ENCODE assay signal across 17 cellular contexts in genomic region chr1:69835924-69836323, GRCh38.
DNase-seq lines count a peak whose midpoint lies in the region; ATAC-seq, FAIRE-seq and TF ChIP-seq lines count a peak whose summit lies in the region.
"Had no signal": no experiment of that assay in that cellular context is flagged by ENCODE, and none has a peak within 500 bp of the region (broad histone marks: within the 10 kb centered on the region; RNA-seq: fewer than 3 reads in every experiment).

No MANE protein-coding gene starts in this region.

- no peak overlapping the region for H2AK5ac ChIP-seq in mesenchymal stem cell (ENCODE audit: low read length, severe bottlenecking)

- H3K27ac Mint-ChIP-seq in HFFc6, result no peak overlapping the region
- H3K27ac Mint-ChIP-seq: CD4-positive, alpha-beta T cell had no signal

- no peak for TF ChIP-seq CTCF in HFFc6 (IDR thresholded peaks at IDR 0.05)

- no peak overlapping the region for H3K14ac ChIP-seq in mesenchymal stem cell (ENCODE audit: low read length in 2 of 2)

- H3K36me3 ChIP-seq in mesenchymal stem cell (ENCODE audit: control insufficient read depth in 1 of 2, insufficient read depth in 2 of 2, low read depth in 1 of 2, low read length in 2 of 2), result no peaks in the 10 kb centered on the region

- H3K9me3 ChIP-seq in mesenchymal stem cell (ENCODE audit: control insufficient read depth, low read length), result no peaks in the 10 kb centered on the region
- H3K9me3 ChIP-seq: Caco-2 had no signal

- no peak overlapping the region for H3K4me2 ChIP-seq in mesenchymal stem cell (ENCODE audit: low read length, poor library complexity, severe bottlenecking)

- H3K9me3 Mint-ChIP-seq in HFFc6, result peaks cover 8% of the 10 kb centered on the region; the same call in 1 of the 2 replicates

- H3K9ac ChIP-seq in mesenchymal stem cell (ENCODE audit: low read length), result no peak overlapping the region
- H3K9ac ChIP-seq: GM23248 had no signal

- H2AFZ ChIP-seq in mesenchymal stem cell (ENCODE audit: low read depth, low read length), result no peak overlapping the region
- H2AFZ ChIP-seq: GM23248 had no signal

- no peaks in the 10 kb centered on the region for H3K4me1 Mint-ChIP-seq in HFFc6 (ENCODE audit: low read depth)

- no peak overlapping the region for H2BK12ac ChIP-seq in mesenchymal stem cell (ENCODE audit: low read length in 2 of 2)

- H3K23ac ChIP-seq in mesenchymal stem cell (ENCODE audit: low read length in 2 of 2), result no peak overlapping the region

- no peak overlapping the region for H3K4ac ChIP-seq in mesenchymal stem cell (ENCODE audit: low read depth in 1 of 2, low read length in 2 of 2)

- H2BK15ac ChIP-seq in mesenchymal stem cell (ENCODE audit: low read depth, poor library complexity, severe bottlenecking), result no peak overlapping the region

- ATAC-seq in HG02759 (IDR thresholded peaks at IDR 0.05; ENCODE audit: unreplicated experiment), result no peak

- DNase-seq in NCI-H69 (lab: John Stamatoyannopoulos, UW) (peak; percentile 37), mesenchymal stem cell (no peak), putamen (ENCODE audit: low spot score) (peak; percentile 19), HFFc6 (no peak), cerebellar nuclear complex (lab: John Stamatoyannopoulos, UW) (no peak)
- DNase-seq: AML-193; Caco-2; CD4-positive, alpha-beta T cell; HCEC 1CT had no signal

- H3K27me3 Mint-ChIP-seq in HFFc6 (ENCODE audit: insufficient read depth), result no peaks in the 10 kb centered on the region
- H3K27me3 Mint-ChIP-seq: CD4-positive, alpha-beta T cell had no signal

- H4K8ac ChIP-seq in mesenchymal stem cell (ENCODE audit: low read length), result no peak overlapping the region

- no peak overlapping the region for H2BK5ac ChIP-seq in mesenchymal stem cell (ENCODE audit: low read depth, low read length, poor library complexity, severe bottlenecking)

- no peaks in the 10 kb centered on the region for H3K79me1 ChIP-seq in mesenchymal stem cell (replicated peaks; ENCODE audit: low read length, poor library complexity, severe bottlenecking)

- H4K91ac ChIP-seq in mesenchymal stem cell (ENCODE audit: low read length), result no peak overlapping the region

- H3K36me3 Mint-ChIP-seq in HFFc6 (ENCODE audit: low read depth), result no peaks in the 10 kb centered on the region

- H3K4me3 ChIP-seq in mesenchymal stem cell (ENCODE audit: insufficient read depth in 1 of 2, low read depth in 1 of 2, low read length in 2 of 2), result no peak overlapping the region
- H3K4me3 ChIP-seq: GM23248 had no signal

- no peak overlapping the region for H2BK120ac ChIP-seq in mesenchymal stem cell (ENCODE audit: low read depth, low read length)

- no peak overlapping the region for H3K18ac ChIP-seq in mesenchymal stem cell (ENCODE audit: low read depth in 1 of 2, low read length in 2 of 2)

- H3K4me3 Mint-ChIP-seq in HFFc6, result no peak overlapping the region
- H3K4me3 Mint-ChIP-seq: CD4-positive, alpha-beta T cell had no signal

- H3K4me1 ChIP-seq in mesenchymal stem cell (ENCODE audit: control insufficient read depth, insufficient read depth, low read depth, low read length), result no peaks in the 10 kb centered on the region
- H3K4me1 ChIP-seq: Caco-2 had no signal

- H3K27ac ChIP-seq in mesenchymal stem cell (ENCODE audit: low read length, poor library complexity, severe bottlenecking), result peak overlapping the region; percentile 56
- H3K27ac ChIP-seq: C4-2B, GM23248 had no signal

- H3K27me3 ChIP-seq in mesenchymal stem cell (ENCODE audit: control insufficient read depth in 1 of 2, insufficient read depth in 1 of 2, low read length in 2 of 2), result no peaks in the 10 kb centered on the region

- FAIRE-seq in endometrium (lab: Jason Lieb, UNC), result peak; percentile 41
- FAIRE-seq: D721Med, GM12891, GM19239, H54 had no signal

- 77% methylated on average over 2 of the region's 2 CpGs for WGBS in mesenchymal stem cell

Comparison
In these comparisons a context has a peak if more than half of its experiments do, and no peak if none do; other contexts are left out.
1. DNase-seq: peak in NCI-H69 (single experiment) and putamen (single experiment); none in mesenchymal stem cell (single experiment), HFFc6 (single experiment) and cerebellar nuclear complex (0 of 2).